Comparison of ENCODE assay signal across 8 cellular contexts in genomic region chr6:33271608-33272357, GRCh38. TPM values are rescaled to one million over a fixed set of nuclear protein-coding genes. Genes with fewer than 3 reads are reported as not detected.
DNase-seq lines count a peak whose midpoint lies in the region; ATAC-seq and TF ChIP-seq lines count a peak whose summit lies in the region.

Gene RPS18 (plus strand): TSS chr6:33272075. CDS start chr6:33272120, 45 bp downstream.
A gene with protein sequence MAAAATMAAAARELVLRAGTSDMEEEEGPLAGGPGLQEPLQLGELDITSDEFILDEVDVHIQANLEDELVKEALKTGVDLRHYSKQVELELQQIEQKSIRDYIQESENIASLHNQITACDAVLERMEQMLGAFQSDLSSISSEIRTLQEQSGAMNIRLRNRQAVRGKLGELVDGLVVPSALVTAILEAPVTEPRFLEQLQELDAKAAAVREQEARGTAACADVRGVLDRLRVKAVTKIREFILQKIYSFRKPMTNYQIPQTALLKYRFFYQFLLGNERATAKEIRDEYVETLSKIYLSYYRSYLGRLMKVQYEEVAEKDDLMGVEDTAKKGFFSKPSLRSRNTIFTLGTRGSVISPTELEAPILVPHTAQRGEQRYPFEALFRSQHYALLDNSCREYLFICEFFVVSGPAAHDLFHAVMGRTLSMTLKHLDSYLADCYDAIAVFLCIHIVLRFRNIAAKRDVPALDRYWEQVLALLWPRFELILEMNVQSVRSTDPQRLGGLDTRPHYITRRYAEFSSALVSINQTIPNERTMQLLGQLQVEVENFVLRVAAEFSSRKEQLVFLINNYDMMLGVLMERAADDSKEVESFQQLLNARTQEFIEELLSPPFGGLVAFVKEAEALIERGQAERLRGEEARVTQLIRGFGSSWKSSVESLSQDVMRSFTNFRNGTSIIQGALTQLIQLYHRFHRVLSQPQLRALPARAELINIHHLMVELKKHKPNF (minus strand): TSS chr6:33271876. CDS start chr6:33271675, 201 bp downstream.

- peak; percentile 94 for DNase-seq in GM03348 (ENCODE audit: low spot score)
- DNase-seq in HFF-Myc (ENCODE audit: extremely low read depth, low read depth), result peak; percentile 98
- DNase-seq in NAMALWA (ENCODE audit: low spot score), result peak; percentile 99
- peak; percentile 99 for DNase-seq in SK-N-DZ (ENCODE audit: low spot score)
- peak; percentile 95 for DNase-seq in activated naive CD4-positive, alpha-beta T cell treated with anti-CD3 and anti-CD28 coated beads for 36 hours
- peak; percentile 98 for DNase-seq in non-pigmented ciliary epithelial cell (ENCODE audit: low read depth)
- DNase-seq in superior temporal gyrus (ENCODE audit: extremely low spot score), result peak; percentile 100

- 0 to 2% methylated on average over 11 of the region's 49 CpGs for WGBS in gastroesophageal sphincter (ENCODE audit: low coverage in 1 of 2), 2 donors

- H3K4me3 ChIP-seq in HFF-Myc (replicated peaks; ENCODE audit: low read depth, low read length) (peak within 1 kb of the TSS; percentile 87), gastroesophageal sphincter (peak within 1 kb of the TSS; percentile 60 to 71)

- H3K27me3 ChIP-seq in gastroesophageal sphincter, result no peaks in the 10 kb centered on the region

- CTCF ChIA-PET in activated naive CD4-positive, alpha-beta T cell treated with anti-CD3 and anti-CD28 coated beads for 36 hours (lab: Charles Lee), result interaction anchor here (0.6 to 2.8 kb wide), 6 partner anchors 17 to 72 kb away, joined by 3 to 9 read pairs (median 5); partner anchors contain the start of genes RGL2 and WDR46

- H3K27ac ChIP-seq in gastroesophageal sphincter, result peak within 1 kb of the TSS; percentile 89 to 95 (median 92)

- H3K9me3 ChIP-seq in gastroesophageal sphincter, result no peaks in the 10 kb centered on the region

- peak within 1 kb of the TSS; percentile 99 for H3K4me3 Mint-ChIP-seq in activated naive CD4-positive, alpha-beta T cell treated with anti-CD3 and anti-CD28 coated beads for 36 hours

- peaks cover 0 to 59% of the 10 kb centered on the region in 2 donors for H3K36me3 ChIP-seq in gastroesophageal sphincter

- peaks cover 46% of the 10 kb centered on the region for H3K4me1 Mint-ChIP-seq in activated naive CD4-positive, alpha-beta T cell treated with anti-CD3 and anti-CD28 coated beads for 36 hours (ENCODE audit: low read depth)

- TF ChIP-seq EP300 in gastroesophageal sphincter (IDR thresholded peaks at IDR 0.05), result no peak

- peak; percentile 83 to 87 for TF ChIP-seq POLR2A in gastroesophageal sphincter (IDR thresholded peaks at IDR 0.05)

- H3K4me1 ChIP-seq in gastroesophageal sphincter, result peaks cover 5 to 65% (median 29%) of the 10 kb centered on the region in 3 donors

- H3K36me3 Mint-ChIP-seq in activated naive CD4-positive, alpha-beta T cell treated with anti-CD3 and anti-CD28 coated beads for 36 hours (ENCODE audit: low read depth), result peaks cover 66% of the 10 kb centered on the region

- TF ChIP-seq CTCF in HFF-Myc (IDR thresholded peaks at IDR 0.05; ENCODE audit: low read depth, low read length, missing control alignments) (no peak), gastroesophageal sphincter (IDR thresholded peaks at IDR 0.05) (no peak)

- H3K27ac Mint-ChIP-seq in activated naive CD4-positive, alpha-beta T cell treated with anti-CD3 and anti-CD28 coated beads for 36 hours, result peak within 1 kb of the TSS; percentile 100

- intact Hi-C loops in activated naive CD4-positive, alpha-beta T cell treated with anti-CD3 and anti-CD28 coated beads for 36 hours (cut with micrococcal nuclease), result loop anchor here (1.0 to 10.0 kb wide), 11 partner anchors 18 to 303 kb away; partner anchors contain the start of genes CUTA, KIFC1, PFDN6 and RXRB

- ATAC-seq in gastroesophageal sphincter, result peak; percentile 97

- H3K9me3 Mint-ChIP-seq in activated naive CD4-positive, alpha-beta T cell treated with anti-CD3 and anti-CD28 coated beads for 36 hours, result no peaks in the 10 kb centered on the region

- H3K27me3 Mint-ChIP-seq in activated naive CD4-positive, alpha-beta T cell treated with anti-CD3 and anti-CD28 coated beads for 36 hours (ENCODE audit: low read depth), result no peaks in the 10 kb centered on the region

RNA-seq across cellular contexts. Expression of gene RPS18, which starts in this region (rescaled TPM):
- 7,428 and 7,555 TPM in 2 replicates for polyA plus RNA-seq in SK-N-DZ (2014; cell fraction: cytosol; rRNA removed)
- 3,035 and 5,193 TPM in 2 replicates for polyA plus RNA-seq in SK-N-DZ (2014; cell fraction: nucleus; rRNA removed)
- 1,000 to 10,000 TPM; 5,497 to 5,551 TPM for total RNA-seq in activated naive CD4-positive, alpha-beta T cell treated with anti-CD3 and anti-CD28 coated beads for 36 hours
- 1,000 to 10,000 TPM; 1,175 to 3,464 (median 2,399) TPM for total RNA-seq in gastroesophageal sphincter

RNA-seq across cellular contexts. Expression of the second gene that starts in this region (rescaled TPM):
- polyA plus RNA-seq in SK-N-DZ (2014; cell fraction: cytosol; rRNA removed), result 36.0 and 38.6 TPM in 2 replicates
- 104 and 130 TPM in 2 replicates for polyA plus RNA-seq in SK-N-DZ (2014; cell fraction: nucleus; rRNA removed)
- 10 to 100 TPM; 30.3 to 31.0 TPM for total RNA-seq in activated naive CD4-positive, alpha-beta T cell treated with anti-CD3 and anti-CD28 coated beads for 36 hours
- 10 to 100 TPM; 18.1 to 45.5 (median 31.5) TPM for total RNA-seq in gastroesophageal sphincter

Comparison
In these comparisons a context has a peak if more than half of its experiments do, and no peak if none do; other contexts are left out.
1. Peak in every context shown above with its lines: DNase-seq, ATAC-seq, H3K4me3 ChIP-seq and H3K27ac ChIP-seq.